ENCODE assay signal across 1 cellular context in genomic region chr1:162690672-162691434, GRCh38.
TF ChIP-seq lines count a peak whose summit lies in the region.

No MANE protein-coding gene starts in this region.

TF ChIP-seq in K562, 482 proteins besides CTCF, POLR2A, EP300 and RAD21 (continued from another document and continues in another):
- no peak for TF ChIP-seq SETDB1 (IDR thresholded peaks at IDR 0.05; ENCODE audit: low read length)
- peak; percentile 77; the same call in 1 of the 2 replicates for TF ChIP-seq ZBTB49 (CRISPR knock-in tag; IDR thresholded peaks at IDR 0.05; ENCODE audit: borderline replicate concordance)
- no peak for TF ChIP-seq NR2F6 (CRISPR knock-in tag; IDR thresholded peaks at IDR 0.05)
- no peak for TF ChIP-seq ZC3H11A (IDR thresholded peaks at IDR 0.05; ENCODE audit: low read depth, low read length)
- TF ChIP-seq CREB5 (CRISPR knock-in tag; IDR thresholded peaks at IDR 0.05), result no peak
- TF ChIP-seq PML (IDR thresholded peaks at IDR 0.05; ENCODE audit: low read length), result no peak
- TF ChIP-seq BHLHE40 (IDR thresholded peaks at IDR 0.05; ENCODE audit: low read length), result no peak
- TF ChIP-seq RFX1 (IDR thresholded peaks at IDR 0.05), result no peak
- TF ChIP-seq PPARD (CRISPR knock-in tag; IDR thresholded peaks at IDR 0.05), result no peak
- no peak for TF ChIP-seq TRIM24 (IDR thresholded peaks at IDR 0.05)
- TF ChIP-seq ZNF165 (CRISPR knock-in tag; IDR thresholded peaks at IDR 0.05; ENCODE audit: borderline replicate concordance), result no peak
- TF ChIP-seq ZNF253 (CRISPR knock-in tag; conservative IDR thresholded peaks at IDR 0.05), result no peak
- no peak for TF ChIP-seq CBFA2T2 (conservative IDR thresholded peaks at IDR 0.05)
- no peak for TF ChIP-seq MTA3 (IDR thresholded peaks at IDR 0.05; ENCODE audit: borderline replicate concordance)
- TF ChIP-seq ZBTB2 (IDR thresholded peaks at IDR 0.05), result no peak
- no peak for TF ChIP-seq ZNF280B (CRISPR knock-in tag; IDR thresholded peaks at IDR 0.05)
- no peak for TF ChIP-seq DEAF1 (CRISPR knock-in tag; IDR thresholded peaks at IDR 0.05)
- no peak for TF ChIP-seq THRAP3 (IDR thresholded peaks at IDR 0.05; ENCODE audit: borderline replicate concordance)
- no peak for TF ChIP-seq ZKSCAN1 (IDR thresholded peaks at IDR 0.05; ENCODE audit: low read depth, low read length)
- no peak for TF ChIP-seq YBX1 (IDR thresholded peaks at IDR 0.05)
- 0 out of 2 replicates have a peak, but pooled peaks have one; percentile 59 for TF ChIP-seq FOXK1 (CRISPR knock-in tag; IDR thresholded peaks at IDR 0.05; ENCODE audit: borderline replicate concordance)
- TF ChIP-seq RB1 (IDR thresholded peaks at IDR 0.05; ENCODE audit: low read depth), result no peak
- peak; percentile 85 for TF ChIP-seq MGA (IDR thresholded peaks at IDR 0.05)
- no peak for TF ChIP-seq CBX1 (IDR thresholded peaks at IDR 0.05; ENCODE audit: low read depth)
- TF ChIP-seq ZBTB26 (CRISPR knock-in tag; IDR thresholded peaks at IDR 0.05), result no peak
- TF ChIP-seq ZNF133 (CRISPR knock-in tag; IDR thresholded peaks at IDR 0.05), result no peak
- TF ChIP-seq ETV5 (CRISPR knock-in tag; IDR thresholded peaks at IDR 0.05; ENCODE audit: low read depth), result no peak
- TF ChIP-seq MECOM (CRISPR knock-in tag; IDR thresholded peaks at IDR 0.05), result 0 out of 2 replicates have a peak, but pooled peaks have one; percentile 29
- TF ChIP-seq FOXP1 (CRISPR knock-in tag; IDR thresholded peaks at IDR 0.05), result no peak; the same call in 1 of the 2 replicates
- TF ChIP-seq GMEB1 (CRISPR knock-in tag; IDR thresholded peaks at IDR 0.05), result no peak
- TF ChIP-seq ATF1 (CRISPR knock-in tag; IDR thresholded peaks at IDR 0.05), result no peak
- TF ChIP-seq ATF1 (tag; IDR thresholded peaks at IDR 0.05), result no peak
- TF ChIP-seq U2AF2 (optimal IDR thresholded peaks at IDR 0.05; ENCODE audit: low read depth, low read length), result no peak
- no peak for TF ChIP-seq NCOA1 (IDR thresholded peaks at IDR 0.05; ENCODE audit: low read depth)
- TF ChIP-seq ZNF778 (CRISPR knock-in tag; IDR thresholded peaks at IDR 0.05), result no peak
- TF ChIP-seq ZBTB34 (CRISPR knock-in tag; IDR thresholded peaks at IDR 0.05), result no peak
- TF ChIP-seq ZBED1 (IDR thresholded peaks at IDR 0.05), result no peak
